ENCODE assay signal across 9 cellular contexts in the genomic region with DNA sequence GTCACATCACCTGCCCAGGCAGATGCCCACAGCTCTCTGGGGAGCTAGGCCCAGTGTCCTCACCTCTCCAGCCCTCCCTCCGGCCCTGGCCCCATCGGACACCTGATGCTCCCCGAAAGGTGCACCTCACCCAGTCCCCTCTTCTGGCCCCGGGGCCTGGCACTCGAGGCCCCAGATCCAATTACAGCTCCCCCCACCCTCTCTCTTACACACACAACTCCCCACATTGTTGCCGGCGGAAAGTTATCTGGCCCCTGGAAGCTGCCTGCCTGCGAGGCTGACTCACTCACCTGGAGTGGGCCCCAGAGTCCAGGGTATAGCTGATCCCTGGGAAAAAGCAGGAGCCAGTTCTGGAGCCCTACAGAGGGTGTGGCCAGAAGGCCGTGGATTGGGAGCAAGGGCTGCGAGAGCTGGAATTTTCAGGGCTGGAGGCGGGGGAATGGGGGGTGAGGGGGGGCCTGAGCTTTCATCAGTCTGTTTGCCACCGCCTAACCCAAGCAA. TPM values are rescaled to one million over a fixed set of nuclear protein-coding genes. Genes with fewer than 3 reads are reported as not detected.
DNase-seq lines count a peak whose midpoint lies in the region; ATAC-seq, FAIRE-seq and TF ChIP-seq lines count a peak whose summit lies in the region.
"Had no signal": no experiment of that assay in that cellular context is flagged by ENCODE, and none has a peak within 500 bp of the region (broad histone marks: within the 10 kb centered on the region; RNA-seq: fewer than 3 reads in every experiment).

No MANE protein-coding gene starts in this region.

- FAIRE-seq in kidney (lab: Jason Lieb, UNC), result no peak
- FAIRE-seq: endometrium had no signal

- H3K27me3 ChIP-seq in Caco-2 (replicated peaks; ENCODE audit: control insufficient read depth, insufficient read depth, low read length), result no peaks in the 10 kb centered on the region

- H3K9me3 Mint-ChIP-seq in Caco-2 (ENCODE audit: unreplicated experiment), result no peaks in the 10 kb centered on the region
- H3K9me3 Mint-ChIP-seq: activated CD4-positive, alpha-beta memory T cell treated with anti-CD3 and anti-CD28 coated beads, Interleukin-2, amount 10 ng/mL, durations not matched to agents 7 days and 5 days had no signal

- POLR2A ChIA-PET in Caco-2 (lab: Charles Lee) (interaction anchor here (0.6 to 1.7 kb wide), 5 partner anchors 12 to 381 kb away, joined by 3 to 13 read pairs (median 4); no protein-coding TSS in a partner anchor), RWPE1 (lab: Yijun Ruan, JAX; ENCODE audit: low non-redundant PET) (interaction anchor here (0.6 kb wide), 1 partner anchor 9 kb away, joined by 9 read pairs; no protein-coding TSS in a partner anchor)

- H3K4me3 Mint-ChIP-seq in Caco-2 (ENCODE audit: unreplicated experiment), result peak overlapping the region; percentile 76

- H3K27me3 Mint-ChIP-seq in Caco-2 (ENCODE audit: insufficient read depth, unreplicated experiment), result no peaks in the 10 kb centered on the region

- TF ChIP-seq CTCF in Caco-2 (IDR thresholded peaks at IDR 0.05; ENCODE audit: insufficient read depth in 1 of 2, low read depth in 1 of 2, low read length in 1 of 2, severe bottlenecking in 1 of 2, unreplicated experiment in 1 of 2) (no peak), RWPE1 (conservative IDR thresholded peaks at IDR 0.05; ENCODE audit: low read depth) (no peak), kidney (IDR thresholded peaks at IDR 0.05; ENCODE audit: borderline replicate concordance, extremely low read depth, insufficient read depth) (no peak)

- peaks cover 25% of the 10 kb centered on the region for H3K36me3 Mint-ChIP-seq in Caco-2 (ENCODE audit: insufficient read depth, unreplicated experiment)

- H3K27ac ChIP-seq in RWPE1 (peak overlapping the region; percentile 97), kidney (ENCODE audit: low read depth in 2 of 2, low read length in 2 of 2) (no peak overlapping the region)

- H3K9me3 ChIP-seq in Caco-2, result no peaks in the 10 kb centered on the region
- no peaks in the 10 kb centered on the region for H3K9me3 ChIP-seq in kidney (ENCODE audit: control insufficient read depth in 1 of 2, low read length in 2 of 2)

- BruUV-seq in Caco-2 (replicated peaks; lab: Mats Ljungman, UMichigan), result no TSS peak

- peak overlapping the region; percentile 82 for H3K27ac Mint-ChIP-seq in Caco-2 (ENCODE audit: unreplicated experiment)
- H3K27ac Mint-ChIP-seq: activated CD4-positive, alpha-beta memory T cell treated with anti-CD3 and anti-CD28 coated beads, Interleukin-2, amount 10 ng/mL, durations not matched to agents 7 days and 5 days had no signal

- no peaks in the 10 kb centered on the region for H3K4me1 Mint-ChIP-seq in Caco-2 (ENCODE audit: low read depth, unreplicated experiment)

- DNase-seq in Caco-2, result peak; percentile 76 to 88
- peak; percentile 93 for DNase-seq in RWPE1 (ENCODE audit: low spot score)
- peak; percentile 67 for DNase-seq in kidney tubule cell (ENCODE audit: low spot score)
- DNase-seq in kidney, result no peak
- no peak for DNase-seq in GDM1 (lab: John Stamatoyannopoulos, UW)
- DNase-seq: activated CD4-positive, alpha-beta memory T cell treated with anti-CD3 and anti-CD28 coated beads, Interleukin-2, amount 10 ng/mL, durations not matched to agents 7 days and 5 days; DMS79 had no signal

- intact Hi-C loops in Caco-2 (cut with micrococcal nuclease; ENCODE audit: unreplicated experiment) (loop anchor here (1.0 to 5.0 kb wide), 2 partner anchors 64 to 337 kb away; no protein-coding TSS in a partner anchor), kidney (cut with DNase I) (no loop called here)

- ATAC-seq in HG02870 (IDR thresholded peaks at IDR 0.05; ENCODE audit: unreplicated experiment), result no peak

- CTCF ChIA-PET in Caco-2 (lab: Charles Lee), result interaction anchor here (0.5 to 1.8 kb wide), 11 partner anchors 11 to 856 kb away, joined by 3 to 9 read pairs (median 3); partner anchors contain the start of genes AGTRAP and FBXO6
- CTCF ChIA-PET in RWPE1 (lab: Yijun Ruan, JAX), result interaction anchor here (0.7 to 2.5 kb wide), 5 partner anchors 11 to 440 kb away, joined by 3 to 13 read pairs (median 3); partner anchors contain the start of gene FBXO6

- no peak overlapping the region for H3K9ac ChIP-seq in kidney (ENCODE audit: low read length in 2 of 2)

- H3K4me3 ChIP-seq in Caco-2 (ENCODE audit: low read depth, low read length), result peak overlapping the region; percentile 91
- H3K4me3 ChIP-seq in kidney (ENCODE audit: low read length in 2 of 2), result no peak overlapping the region

- H3K4me1 ChIP-seq in Caco-2 (peaks cover 8% of the 10 kb centered on the region), kidney (ENCODE audit: control insufficient read depth in 1 of 2, insufficient read depth in 1 of 2, low read depth in 1 of 2, low read length in 2 of 2) (peaks cover 0 to 9% of the 10 kb centered on the region in 2 donors)

- peaks cover 2% of the 10 kb centered on the region; the same call in 1 of the 2 replicates for H3K36me3 ChIP-seq in Caco-2 (ENCODE audit: control insufficient read depth, insufficient read depth, low read length)
- peaks cover 0 to 2% of the 10 kb centered on the region in 2 donors for H3K36me3 ChIP-seq in kidney (ENCODE audit: control insufficient read depth in 1 of 2, insufficient read depth in 2 of 2, low read length in 2 of 2)

RNA-seq across cellular contexts. Expression of gene FBXO2, which starts 1.1 kb away (rescaled TPM):
- total RNA-seq in Caco-2 (2022), result 78.5 and 79.8 TPM in 2 replicates
- 10.2 TPM for total RNA-seq in kidney
- polyA plus RNA-seq in kidney (ENCODE audit: insufficient read depth, low read depth, low replicate concordance), result 38.4 TPM

RNA-seq across cellular contexts. Expression of gene FBXO44, which starts 1.5 kb away (rescaled TPM):
- 21.2 and 22.6 TPM in 2 replicates for total RNA-seq in Caco-2 (2022)
- total RNA-seq in kidney, result 22.5 TPM
- polyA plus RNA-seq in kidney (ENCODE audit: insufficient read depth, low read depth, low replicate concordance), result 66.6 TPM

RNA-seq across cellular contexts. Expression of gene FBXO6, which starts 10.8 kb away (rescaled TPM):
- total RNA-seq in Caco-2 (2022) (9.1 and 9.7 TPM in 2 replicates), kidney (8.1 TPM)
- polyA plus RNA-seq in kidney (ENCODE audit: insufficient read depth, low read depth, low replicate concordance), result 11.2 TPM

RNA-seq across cellular contexts. Expression of gene MAD2L2, which starts 27.8 kb away (rescaled TPM):
- total RNA-seq in Caco-2 (2022), result 45.2 and 49.9 TPM in 2 replicates
- 36.8 TPM for total RNA-seq in kidney
- 51.7 TPM for polyA plus RNA-seq in kidney (ENCODE audit: insufficient read depth, low read depth, low replicate concordance)

RNA-seq across cellular contexts. Expression of gene DRAXIN, which starts 38.4 kb away (rescaled TPM):
- 0.05 TPM in 1 of 2 replicates, not detected in the other for total RNA-seq in Caco-2 (2022)
- 0.28 TPM for total RNA-seq in kidney
- polyA plus RNA-seq in kidney (ENCODE audit: insufficient read depth, low read depth, low replicate concordance), result 0.17 TPM

Comparison
In these comparisons a context has a peak if more than half of its experiments do, and no peak if none do; other contexts are left out.
1. DNase-seq: peak in Caco-2 (2 of 2), RWPE1 (single experiment) and kidney tubule cell (single experiment); none in kidney (single experiment) and GDM1 (single experiment).